25 cellular contexts compared by ENCODE assay signal in genomic region chr7:25408861-25409260, GRCh38.
"Had no signal": no experiment of that assay in that cellular context is flagged by ENCODE, and none has a peak within 500 bp of the region (broad histone marks: within the 10 kb centered on the region; RNA-seq: fewer than 3 reads in every experiment).

No MANE protein-coding gene starts in this region.

- H3K4me1 Mint-ChIP-seq: activated naive CD4-positive, alpha-beta T cell treated with anti-CD3 and anti-CD28 coated beads, Interleukin-2, amount 50 U/mL, for 24 hours; WTC11 had no signal

- H3K9me3 Mint-ChIP-seq: activated naive CD4-positive, alpha-beta T cell treated with anti-CD3 and anti-CD28 coated beads, Interleukin-2, amount 50 U/mL, for 24 hours; activated T-cell treated with anti-CD3 and anti-CD28 coated beads, Interleukin-2, amount 50 U/mL, for 24 hours; activated T-helper 1 cell treated with anti-CD3 and anti-CD28 coated beads, Interleukin-12 subunit alpha, Interleukin-12 subunit beta, Interleukin-2, Interleukin-4 antibody, amounts not matched to agents 30 ng/mL and 10 ng/mL and 1 ng/mL, durations not matched to agents 14 hours and 24 hours and 36 hours; T-helper 1 cell treated with Interleukin-12 subunit alpha and Interleukin-12 subunit beta and Interleukin-4 antibody, amounts not matched to agents 30 μg/mL and 1 μg/mL, for 36 hours; WTC11 had no signal

- DNase-seq: activated CD4-positive, alpha-beta T cell treated with anti-CD3 and anti-CD28 coated beads for 48 hours; activated CD4-positive, alpha-beta T cell treated with anti-CD3 and anti-CD28 coated beads, Interleukin-2, amount 50 U/mL, for 4 hours; activated CD4-positive, CD25-positive, alpha-beta regulatory T cell treated with anti-CD3 and anti-CD28 coated beads, Interleukin-2, amount 50 U/mL, for 72 hours; activated CD8-positive, alpha-beta T cell treated with anti-CD3 and anti-CD28 coated beads, Interleukin-2, amount 10 ng/mL, durations not matched to agents 7 days and 5 days; activated effector memory CD4-positive, alpha-beta T cell treated with Interleukin-2 at 50 U/mL for 16 hours; activated naive CD4-positive, alpha-beta T cell; activated T-cell treated with anti-CD3 and anti-CD28 coated beads, Interleukin-2, amount 50 U/mL, for 24 hours; aorta; central memory CD4-positive, alpha-beta T cell; Karpas-422; NCI-H1105 treated with DMSO at 0.1 percent for 48 hours; NCI-H1436 treated with DMSO at 0.1 percent for 48 hours; NCI-H187 treated with DMSO at 0.1 percent for 48 hours; NCI-H2081 treated with DMSO at 0.1 percent for 48 hours; NCI-H2171 treated with DMSO at 0.1 percent for 48 hours; NCI-H524; PC-3; SHP77 treated with DMSO at 0.1 percent for 48 hours had no signal

- H3K36me3 Mint-ChIP-seq: activated naive CD4-positive, alpha-beta T cell treated with anti-CD3 and anti-CD28 coated beads, Interleukin-2, amount 50 U/mL, for 24 hours; WTC11 had no signal

- FAIRE-seq: bronchial epithelial cell, K562, RCC 7860 had no signal

- H3K27ac Mint-ChIP-seq: activated CD8-positive, alpha-beta T cell treated with anti-CD3 and anti-CD28 coated beads, Interleukin-2, amount 10 ng/mL, durations not matched to agents 7 days and 5 days; activated naive CD4-positive, alpha-beta T cell treated with anti-CD3 and anti-CD28 coated beads, Interleukin-2, amount 50 U/mL, for 24 hours; activated T-cell treated with anti-CD3 and anti-CD28 coated beads, Interleukin-2, amount 50 U/mL, for 24 hours; activated T-helper 1 cell treated with anti-CD3 and anti-CD28 coated beads, Interleukin-12 subunit alpha, Interleukin-12 subunit beta, Interleukin-2, Interleukin-4 antibody, amounts not matched to agents 30 ng/mL and 10 ng/mL and 1 ng/mL, durations not matched to agents 14 hours and 24 hours and 36 hours; T-helper 1 cell treated with Interleukin-12 subunit alpha and Interleukin-12 subunit beta and Interleukin-4 antibody, amounts not matched to agents 30 μg/mL and 1 μg/mL, for 36 hours; WTC11 had no signal

- ATAC-seq: activated CD8-positive, alpha-beta T cell treated with anti-CD3 and anti-CD28 coated beads, Interleukin-2, amount 10 ng/mL, durations not matched to agents 7 days and 5 days; K562; PC-3; WTC11 had no signal

- H3K4me3 ChIP-seq: K562 had no signal

- H3K4me3 Mint-ChIP-seq: activated CD8-positive, alpha-beta T cell treated with anti-CD3 and anti-CD28 coated beads, Interleukin-2, amount 10 ng/mL, durations not matched to agents 7 days and 5 days; activated naive CD4-positive, alpha-beta T cell treated with anti-CD3 and anti-CD28 coated beads, Interleukin-2, amount 50 U/mL, for 24 hours; activated T-cell treated with anti-CD3 and anti-CD28 coated beads, Interleukin-2, amount 50 U/mL, for 24 hours; activated T-helper 1 cell treated with anti-CD3 and anti-CD28 coated beads, Interleukin-12 subunit alpha, Interleukin-12 subunit beta, Interleukin-2, Interleukin-4 antibody, amounts not matched to agents 30 ng/mL and 10 ng/mL and 1 ng/mL, durations not matched to agents 14 hours and 24 hours and 36 hours; T-helper 1 cell treated with Interleukin-12 subunit alpha and Interleukin-12 subunit beta and Interleukin-4 antibody, amounts not matched to agents 30 μg/mL and 1 μg/mL, for 36 hours; WTC11 had no signal
